In genomic region chr2:70923378-70924015, GRCh38 we compare ENCODE assay signal across 9 cellular contexts. TPM values are rescaled to one million over a fixed set of nuclear protein-coding genes. Genes with fewer than 3 reads are reported as not detected.
DNase-seq lines count a peak whose midpoint lies in the region; ATAC-seq and TF ChIP-seq lines count a peak whose summit lies in the region.
"Had no signal": no experiment of that assay in that cellular context is flagged by ENCODE, and none has a peak within 500 bp of the region (broad histone marks: within the 10 kb centered on the region; RNA-seq: fewer than 3 reads in every experiment).

No MANE protein-coding gene starts in this region.

- no peak overlapping the region for H3K27ac Mint-ChIP-seq in endothelial cell (ENCODE audit: unreplicated experiment)

- intact Hi-C loops in thyroid gland (cut with DNase I), result loop anchor here (5.0 kb wide), 1 partner anchor 51 kb away; no protein-coding TSS in a partner anchor

- H3K36me3 ChIP-seq in DOHH2 (ENCODE audit: control insufficient read depth, low read length), result no peaks in the 10 kb centered on the region
- no peaks in the 10 kb centered on the region for H3K36me3 ChIP-seq in thyroid gland

- no peak overlapping the region for H3K4me2 ChIP-seq in DOHH2 (ENCODE audit: low read length)

- peak; percentile 18 for DNase-seq in NCI-H69 (lab: John Stamatoyannopoulos, UW)
- DNase-seq in endothelial cell (ENCODE audit: low spot score), result peak; percentile 57
- DNase-seq in dedifferentiated amniotic fluid mesenchymal stem cell (ENCODE audit: extremely low spot score), result no peak
- no peak for DNase-seq in SK-N-DZ (ENCODE audit: low spot score)
- DNase-seq in thyroid gland, result no peak

- H3K9me3 ChIP-seq in DOHH2 (ENCODE audit: control insufficient read depth, insufficient read depth, low read length), result no peaks in the 10 kb centered on the region
- H3K9me3 ChIP-seq in thyroid gland, result no peaks in the 10 kb centered on the region

- no peak for ATAC-seq in HG02642 (IDR thresholded peaks at IDR 0.05; ENCODE audit: poor library complexity, unreplicated experiment)

- H3K27me3 ChIP-seq in DOHH2 (ENCODE audit: control insufficient read depth, low read length), result peaks cover 4% of the 10 kb centered on the region
- no peaks in the 10 kb centered on the region for H3K27me3 ChIP-seq in thyroid gland

- H3K27ac ChIP-seq in 22Rv1 (no peak overlapping the region), DOHH2 (ENCODE audit: low read depth, low read length) (no peak overlapping the region), thyroid gland (no peak overlapping the region)

- no peaks in the 10 kb centered on the region for H3F3A ChIP-seq in DOHH2 (ENCODE audit: control insufficient read depth, insufficient read depth)

- 64 to 74% methylated on average over 10 of the region's 10 CpGs for WGBS in thyroid gland, 2 donors

- no peak overlapping the region for H3K4me3 Mint-ChIP-seq in endothelial cell (ENCODE audit: unreplicated experiment)

- H3K27me3 Mint-ChIP-seq in endothelial cell (ENCODE audit: unreplicated experiment), result peaks cover 11% of the 10 kb centered on the region

- no peaks in the 10 kb centered on the region for H3K79me2 ChIP-seq in DOHH2 (ENCODE audit: control insufficient read depth, low read length)

- H3K4me3 ChIP-seq in DOHH2 (ENCODE audit: low read length) (no peak overlapping the region), thyroid gland (replicated peaks in 1 of 3) (no peak overlapping the region)

- H3K4me1 ChIP-seq in DOHH2 (ENCODE audit: control insufficient read depth, low read length) (no peaks in the 10 kb centered on the region), thyroid gland (no peaks in the 10 kb centered on the region)

- H3K4me1 Mint-ChIP-seq in endothelial cell (ENCODE audit: unreplicated experiment), result peaks cover 36% of the 10 kb centered on the region

- no peaks in the 10 kb centered on the region for H3K9me3 Mint-ChIP-seq in endothelial cell (ENCODE audit: unreplicated experiment)

- no peak for TF ChIP-seq POLR2A in thyroid gland (IDR thresholded peaks at IDR 0.05)

- H3K36me3 Mint-ChIP-seq in endothelial cell (ENCODE audit: low read depth, unreplicated experiment), result peaks cover 11% of the 10 kb centered on the region

- no peaks in the 10 kb centered on the region for H4K20me1 ChIP-seq in DOHH2 (ENCODE audit: control insufficient read depth, insufficient read depth, low read depth, low read length)

- H3K9me2 ChIP-seq in DOHH2 (replicated peaks; ENCODE audit: control insufficient read depth, low read length), result no peaks in the 10 kb centered on the region

- TF ChIP-seq CTCF in 22Rv1 (IDR thresholded peaks at IDR 0.05), result peak; percentile 38
- TF ChIP-seq CTCF in DOHH2 (IDR thresholded peaks at IDR 0.05; ENCODE audit: low read depth, low read length, poor library complexity, severe bottlenecking), result peak; percentile 46
- TF ChIP-seq CTCF in endothelial cell (IDR thresholded peaks at IDR 0.05; ENCODE audit: unreplicated experiment), result peak; percentile 18
- TF ChIP-seq CTCF in thyroid gland (IDR thresholded peaks at IDR 0.05), result no peak

RNA-seq across cellular contexts. Expression of gene ATP6V1B1, which starts 12.2 kb away (rescaled TPM):
- not detected for total RNA-seq in endothelial cell (ENCODE audit: unreplicated experiment)
- 1.7 and 1.8 TPM in 2 replicates for polyA plus RNA-seq in SK-N-DZ (2014; cell fraction: cytosol; rRNA removed)
- 18.6 and 32.4 TPM in 2 replicates for polyA plus RNA-seq in SK-N-DZ (2014; cell fraction: nucleus; rRNA removed)
- not detected for total RNA-seq in thyroid gland
- total RNA-seq: activated CD8-positive, alpha-beta memory T cell treated with anti-CD3 and anti-CD28 coated beads for 36 hours had no signal

RNA-seq across cellular contexts. Expression of gene VAX2, which starts 23.1 kb away (rescaled TPM):
- total RNA-seq in endothelial cell (ENCODE audit: unreplicated experiment), result 2.2 TPM
- polyA plus RNA-seq in SK-N-DZ (2014; cell fraction: cytosol; rRNA removed), result 9.4 and 12.9 TPM in 2 replicates
- 16.6 and 16.8 TPM in 2 replicates for polyA plus RNA-seq in SK-N-DZ (2014; cell fraction: nucleus; rRNA removed)
- total RNA-seq in thyroid gland, result under 1 TPM in 1 of 4 donors, not detected in 3; 0.22 TPM
- total RNA-seq: activated CD8-positive, alpha-beta memory T cell treated with anti-CD3 and anti-CD28 coated beads for 36 hours had no signal

RNA-seq across cellular contexts. Expression of gene ANKRD53, which starts 54.9 kb away (rescaled TPM):
- 0.56 TPM for total RNA-seq in endothelial cell (ENCODE audit: unreplicated experiment)
- 0.15 TPM in 1 of 2 replicates, not detected in the other for polyA plus RNA-seq in SK-N-DZ (2014; cell fraction: cytosol; rRNA removed)
- polyA plus RNA-seq in SK-N-DZ (2014; cell fraction: nucleus; rRNA removed), result 0.14 and 0.18 TPM in 2 replicates
- 1 to 10 TPM; 1.5 to 4.3 (median 2.7) TPM for total RNA-seq in thyroid gland
- total RNA-seq: activated CD8-positive, alpha-beta memory T cell treated with anti-CD3 and anti-CD28 coated beads for 36 hours had no signal

Comparison
In these comparisons a context has a peak if more than half of its experiments do, and no peak if none do; other contexts are left out.
1. CTCF ChIP-seq: peak in 22Rv1 (single experiment), DOHH2 (single experiment) and endothelial cell (single experiment); none in thyroid gland (0 of 6).
2. DNase-seq: peak in NCI-H69 (single experiment) and endothelial cell (single experiment); none in dedifferentiated amniotic fluid mesenchymal stem cell (single experiment), SK-N-DZ (single experiment) and thyroid gland (0 of 2).